15 cellular contexts compared by ENCODE assay signal in the genomic region with DNA sequence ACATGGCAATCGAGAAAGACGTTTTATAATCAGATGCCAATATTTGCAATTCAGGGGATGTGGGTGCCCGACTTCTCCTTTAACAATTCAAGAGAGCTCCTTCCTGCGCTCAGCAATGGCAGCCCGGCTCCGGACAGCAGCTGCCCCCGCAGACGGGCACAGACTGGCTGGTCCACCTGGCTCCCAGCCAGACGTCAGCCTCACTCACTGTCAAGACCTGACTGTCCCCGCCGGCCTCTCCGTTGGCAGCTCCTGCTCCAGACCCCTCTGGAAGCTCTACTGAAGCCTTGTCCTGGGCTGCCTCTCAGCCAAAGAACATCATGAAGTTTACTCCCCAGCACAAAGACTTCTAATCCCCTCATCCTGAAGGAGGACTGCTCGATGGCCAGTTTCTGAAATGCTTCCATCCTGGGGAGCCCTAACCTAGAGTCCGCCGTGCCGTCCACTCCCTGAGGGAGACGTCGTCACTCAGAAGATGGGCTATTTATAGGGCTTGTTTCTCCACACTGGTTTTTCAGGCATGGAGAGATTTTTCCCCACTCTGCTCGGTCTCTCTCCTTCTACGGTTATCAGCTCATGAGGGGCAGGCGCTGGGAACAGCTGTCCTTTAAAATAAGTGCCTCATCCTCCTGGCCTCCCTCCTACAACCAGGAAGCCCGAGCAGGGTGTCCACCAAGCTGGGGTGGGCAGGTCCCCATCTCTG.
DNase-seq lines count a peak whose midpoint lies in the region; ATAC-seq, FAIRE-seq and TF ChIP-seq lines count a peak whose summit lies in the region.
"Had no signal": no experiment of that assay in that cellular context is flagged by ENCODE, and none has a peak within 500 bp of the region (broad histone marks: within the 10 kb centered on the region; RNA-seq: fewer than 3 reads in every experiment).

No MANE protein-coding gene starts in this region.

- TF ChIP-seq CTCF in testis (IDR thresholded peaks at IDR 0.05) = no peak
- no peak for TF ChIP-seq CTCF in kidney (IDR thresholded peaks at IDR 0.05; ENCODE audit: borderline replicate concordance, extremely low read depth, insufficient read depth)

- FAIRE-seq in kidney (lab: Jason Lieb, UNC) = no peak

- intact Hi-C loops in testis (cut with DNase I; ENCODE audit: low total_unique reads) = loop anchor here (10.0 kb wide), 1 partner anchor 46 kb away; no protein-coding TSS in a partner anchor
- intact Hi-C loops in kidney (cut with DNase I) = no loop called here
- intact Hi-C loops in activated naive CD4-positive, alpha-beta T cell treated with anti-CD3 and anti-CD28 coated beads for 36 hours (cut with micrococcal nuclease) = no loop called here

- TF ChIP-seq POLR2A in testis (IDR thresholded peaks at IDR 0.05) = no peak

- peak overlapping the region; percentile 48 to 77 for H3K27ac Mint-ChIP-seq in effector memory CD8-positive, alpha-beta T cell
- no peak overlapping the region for H3K27ac Mint-ChIP-seq in activated naive CD4-positive, alpha-beta T cell treated with anti-CD3 and anti-CD28 coated beads for 36 hours
- H3K27ac Mint-ChIP-seq: dendritic cell treated with granulocyte-macrophage colony-stimulating factor and Interleukin-4, amounts not matched to agents 40 ng/mL and 50 ng/mL, for 4 days; WTC11 had no signal

- peak; percentile 56 to 69 for DNase-seq in SJCRH30
- DNase-seq in effector memory CD8-positive, alpha-beta T cell = no peak
- peak; percentile 50 for DNase-seq in midbrain (lab: John Stamatoyannopoulos, UW)
- peak; percentile 88 for DNase-seq in testis
- no peak for DNase-seq in kidney
- no peak for DNase-seq in HuH-7.5 (ENCODE audit: low spot score)
- no peak for DNase-seq in activated naive CD4-positive, alpha-beta T cell treated with anti-CD3 and anti-CD28 coated beads for 36 hours
- DNase-seq: activated T-cell treated with anti-CD3 and anti-CD28 coated beads, Interleukin-2, amount 50 U/mL, for 48 hours; Calu3; MG63; NCI-H345 had no signal

- H3K36me3 ChIP-seq in SJCRH30 = peaks cover 40% of the 10 kb centered on the region
- no peaks in the 10 kb centered on the region for H3K36me3 ChIP-seq in testis (ENCODE audit: low read depth, missing control alignments)
- peaks cover 11 to 36% of the 10 kb centered on the region in 2 donors for H3K36me3 ChIP-seq in kidney (ENCODE audit: control insufficient read depth in 1 of 2, insufficient read depth in 2 of 2, low read length in 2 of 2)

- H3K9me3 Mint-ChIP-seq in effector memory CD8-positive, alpha-beta T cell = no peaks in the 10 kb centered on the region
- H3K9me3 Mint-ChIP-seq in activated naive CD4-positive, alpha-beta T cell treated with anti-CD3 and anti-CD28 coated beads for 36 hours = no peaks in the 10 kb centered on the region
- H3K9me3 Mint-ChIP-seq: dendritic cell treated with granulocyte-macrophage colony-stimulating factor and Interleukin-4, amounts not matched to agents 40 ng/mL and 50 ng/mL, for 4 days; WTC11 had no signal

- H3K27me3 Mint-ChIP-seq in effector memory CD8-positive, alpha-beta T cell = no peaks in the 10 kb centered on the region
- no peaks in the 10 kb centered on the region for H3K27me3 Mint-ChIP-seq in activated naive CD4-positive, alpha-beta T cell treated with anti-CD3 and anti-CD28 coated beads for 36 hours (ENCODE audit: low read depth)
- H3K27me3 Mint-ChIP-seq: dendritic cell treated with granulocyte-macrophage colony-stimulating factor and Interleukin-4, amounts not matched to agents 40 ng/mL and 50 ng/mL, for 4 days had no signal

- H3K27ac ChIP-seq in SJCRH30 (peak overlapping the region; percentile 96), testis (peak overlapping the region; percentile 40 to 68), kidney (ENCODE audit: low read depth in 2 of 2, low read length in 2 of 2) (peak overlapping the region in 1 of 2 donors; percentile 75)

- peaks cover 30% of the 10 kb centered on the region for H3K4me1 ChIP-seq in SJCRH30
- peaks cover 34% of the 10 kb centered on the region for H3K4me1 ChIP-seq in testis
- H3K4me1 ChIP-seq in kidney (ENCODE audit: control insufficient read depth in 1 of 2, insufficient read depth in 1 of 2, low read depth in 1 of 2, low read length in 2 of 2) = peaks cover 8 to 15% of the 10 kb centered on the region in 2 donors

- CTCF ChIA-PET in activated naive CD4-positive, alpha-beta T cell treated with anti-CD3 and anti-CD28 coated beads for 36 hours (lab: Charles Lee) = no interaction called here

- no peak overlapping the region for H3K4me3 Mint-ChIP-seq in effector memory CD8-positive, alpha-beta T cell
- no peak overlapping the region for H3K4me3 Mint-ChIP-seq in activated naive CD4-positive, alpha-beta T cell treated with anti-CD3 and anti-CD28 coated beads for 36 hours
- H3K4me3 Mint-ChIP-seq: dendritic cell treated with granulocyte-macrophage colony-stimulating factor and Interleukin-4, amounts not matched to agents 40 ng/mL and 50 ng/mL, for 4 days; WTC11 had no signal

- peaks cover 52% of the 10 kb centered on the region for H3K36me3 Mint-ChIP-seq in effector memory CD8-positive, alpha-beta T cell (ENCODE audit: insufficient read depth)
- H3K36me3 Mint-ChIP-seq in activated naive CD4-positive, alpha-beta T cell treated with anti-CD3 and anti-CD28 coated beads for 36 hours (ENCODE audit: low read depth) = peaks cover 22% of the 10 kb centered on the region

- peaks cover 3 to 16% of the 10 kb centered on the region in 2 donors for H3K4me1 Mint-ChIP-seq in effector memory CD8-positive, alpha-beta T cell (ENCODE audit: low read depth in 2 of 2)
- no peaks in the 10 kb centered on the region for H3K4me1 Mint-ChIP-seq in activated naive CD4-positive, alpha-beta T cell treated with anti-CD3 and anti-CD28 coated beads for 36 hours (ENCODE audit: low read depth)

- no peak overlapping the region for H3K4me3 ChIP-seq in SJCRH30
- H3K4me3 ChIP-seq in testis = no peak overlapping the region
- H3K4me3 ChIP-seq in kidney (ENCODE audit: low read length in 2 of 2) = no peak overlapping the region
- H3K4me3 ChIP-seq: MG63 had no signal

- H3K27me3 ChIP-seq in SJCRH30 (no peaks in the 10 kb centered on the region), testis (no peaks in the 10 kb centered on the region)
- H3K27me3 ChIP-seq: MG63 had no signal

- peak overlapping the region in 1 of 2 donors; percentile 15 for H3K9ac ChIP-seq in kidney (ENCODE audit: low read length in 2 of 2)

- no peak for ATAC-seq in effector memory CD8-positive, alpha-beta T cell (replicated peaks)
- ATAC-seq in GM21619 (IDR thresholded peaks at IDR 0.05; ENCODE audit: unreplicated experiment) = no peak
- ATAC-seq: Panc1, WTC11 had no signal

- H3K9me3 ChIP-seq in SJCRH30 (replicated peaks) = no peaks in the 10 kb centered on the region
- no peaks in the 10 kb centered on the region for H3K9me3 ChIP-seq in testis
- H3K9me3 ChIP-seq in kidney (ENCODE audit: control insufficient read depth in 1 of 2, low read length in 2 of 2) = no peaks in the 10 kb centered on the region
- H3K9me3 ChIP-seq: MG63 had no signal

- WGBS in testis, 2 donors = 60 to 74% methylated on average over 22 of the region's 22 CpGs

Comparison
In these comparisons a context has a peak if more than half of its experiments do, and no peak if none do; other contexts are left out.
1. DNase-seq: peak in SJCRH30 (2 of 2), midbrain (single experiment) and testis (single experiment); none in effector memory CD8-positive, alpha-beta T cell (0 of 3), kidney (single experiment), HuH-7.5 (single experiment) and activated naive CD4-positive, alpha-beta T cell treated with anti-CD3 and anti-CD28 coated beads for 36 hours (single experiment).